In the genomic region with DNA sequence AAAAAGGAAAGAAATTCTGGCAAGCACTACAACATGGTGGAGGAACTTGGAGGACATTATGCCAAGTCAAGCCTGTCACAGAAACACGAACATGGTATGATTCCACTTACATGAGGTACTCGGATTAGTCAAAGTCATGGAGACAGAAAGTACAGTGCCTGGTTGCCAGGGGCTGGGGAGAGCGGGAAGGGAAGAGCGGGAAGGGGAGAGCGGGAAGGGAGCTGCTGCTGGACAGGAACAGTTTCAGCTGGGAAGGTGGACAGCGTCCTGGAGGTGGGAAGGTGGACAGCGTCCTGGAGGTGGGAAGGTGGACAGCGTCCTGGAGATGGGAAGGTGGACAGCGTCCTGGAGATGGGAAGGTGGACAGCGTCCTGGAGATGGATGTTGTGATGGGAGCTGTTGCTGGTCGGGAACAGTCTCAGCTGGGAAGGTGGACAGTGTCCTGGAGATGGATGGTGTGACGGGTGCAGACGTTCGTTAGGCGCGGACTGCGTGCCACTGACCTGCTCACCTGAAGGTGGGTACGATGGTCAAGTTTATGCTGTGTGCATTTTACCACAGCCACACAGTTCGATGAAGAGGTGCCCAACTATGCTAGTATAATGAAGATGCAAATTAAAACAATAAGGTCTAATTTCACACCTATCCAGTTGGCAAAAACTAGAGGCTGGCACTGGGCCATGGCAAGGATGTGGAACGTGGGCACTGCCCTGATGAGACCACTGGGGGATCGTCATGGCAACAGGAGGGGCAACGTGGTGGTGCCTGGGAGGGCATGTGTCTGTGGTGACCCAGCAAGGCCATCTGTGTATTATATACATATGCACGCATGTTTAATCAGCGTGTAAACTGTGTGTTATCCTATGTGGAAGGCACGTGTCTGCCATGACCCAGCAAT, we compare ENCODE assay signal across 26 cellular contexts.
A peak's percentile ranks its signal among the peaks of the same experiment; 100 is the strongest.
DNase-seq lines count a peak whose midpoint lies in the region; ATAC-seq, FAIRE-seq and TF ChIP-seq lines count a peak whose summit lies in the region.
"Had no signal": no experiment of that assay in that cellular context is flagged by ENCODE, and none has a peak within 500 bp of the region (broad histone marks: within the 10 kb centered on the region; RNA-seq: fewer than 3 reads in every experiment).

No MANE protein-coding gene starts in this region.

- H3K4me3 ChIP-seq in Peyer's patch (no peak overlapping the region), kidney (ENCODE audit: low read length in 2 of 2) (no peak overlapping the region)
- H3K4me3 ChIP-seq: GM12878, left lung, neural progenitor cell, smooth muscle cell, thyroid gland had no signal

- no peaks in the 10 kb centered on the region for H3K27me3 ChIP-seq in Peyer's patch
- H3K27me3 ChIP-seq: left lung, neural progenitor cell, thyroid gland had no signal

- no peak overlapping the region for H3K4me3 Mint-ChIP-seq in activated CD8-positive, alpha-beta memory T cell treated with anti-CD3 and anti-CD28 coated beads, Interleukin-2, amount 10 ng/mL, durations not matched to agents 7 days and 5 days
- H3K4me3 Mint-ChIP-seq: activated naive CD8-positive, alpha-beta T cell; activated T-cell treated with anti-CD3 and anti-CD28 coated beads, Interleukin-2, amount 50 U/mL, for 4 hours; neural progenitor cell; stimulated activated naive B cell treated with anti-CD40 and anti-IgM and Interleukin-4, amounts not matched to agents 10 μg/mL and 1 μg/mL and 100 μg/mL, for 72 hours had no signal

- DNase-seq in activated CD8-positive, alpha-beta memory T cell treated with anti-CD3 and anti-CD28 coated beads, Interleukin-2, amount 50 U/mL, for 4 hours = peak; percentile 1
- DNase-seq in activated CD8-positive, alpha-beta memory T cell treated with anti-CD3 and anti-CD28 coated beads, Interleukin-2, amount 10 ng/mL, durations not matched to agents 7 days and 5 days = no peak
- DNase-seq in Peyer's patch = peak in 2 of 3 donors; percentile 37 to 43
- peak; percentile 52 for DNase-seq in kidney
- DNase-seq in substantia nigra (lab: John Stamatoyannopoulos, UW) = peak in 1 of 49 donors; percentile 56
- DNase-seq in middle frontal gyrus (ENCODE audit: extremely low spot score, low spot score) = no peak
- no peak for DNase-seq in germinal center (ENCODE audit: low spot score)
- DNase-seq in amygdala (lab: John Stamatoyannopoulos, UW) = no peak
- DNase-seq: 8988T; activated T-cell treated with anti-CD3 and anti-CD28 coated beads, Interleukin-2, amount 50 U/mL, for 4 hours; DMS79 treated with DMSO at 0.1 percent for 48 hours; Kasumi-1; NCI-H1048; NCI-H1930; NCI-H226; NCI-H82; stimulated activated CD4-positive, alpha-beta T cell treated with anti-CD3 and anti-CD28 coated beads, Interleukin-2, amount 100 ng/mL, for 48 hours; stimulated activated naive B cell treated with anti-CD40 and anti-IgM and Interleukin-4, amounts not matched to agents 10 μg/mL and 1 μg/mL and 100 μg/mL, for 72 hours; thyroid gland had no signal

- H3K4me1 Mint-ChIP-seq in activated CD8-positive, alpha-beta memory T cell treated with anti-CD3 and anti-CD28 coated beads, Interleukin-2, amount 10 ng/mL, durations not matched to agents 7 days and 5 days = peaks cover 15% of the 10 kb centered on the region

- H3K4me1 ChIP-seq in Peyer's patch = no peaks in the 10 kb centered on the region
- H3K4me1 ChIP-seq in kidney (ENCODE audit: control insufficient read depth in 1 of 2, insufficient read depth in 1 of 2, low read depth in 1 of 2, low read length in 2 of 2) = peaks cover 4% of the 10 kb centered on the region in 2 donors
- H3K4me1 ChIP-seq: neural progenitor cell, thyroid gland had no signal

- no peaks in the 10 kb centered on the region for H3K27me3 Mint-ChIP-seq in activated CD8-positive, alpha-beta memory T cell treated with anti-CD3 and anti-CD28 coated beads, Interleukin-2, amount 10 ng/mL, durations not matched to agents 7 days and 5 days
- H3K27me3 Mint-ChIP-seq: activated naive CD8-positive, alpha-beta T cell; stimulated activated naive B cell treated with anti-CD40 and anti-IgM and Interleukin-4, amounts not matched to agents 10 μg/mL and 1 μg/mL and 100 μg/mL, for 72 hours had no signal

- no peak for ATAC-seq in activated CD8-positive, alpha-beta memory T cell treated with anti-CD3 and anti-CD28 coated beads, Interleukin-2, amount 10 ng/mL, durations not matched to agents 7 days and 5 days
- ATAC-seq: activated T-cell treated with anti-CD3 and anti-CD28 coated beads, Interleukin-2, amount 50 U/mL, for 4 hours; GM12878; left lung; stimulated activated naive B cell treated with anti-CD40 and anti-IgM and Interleukin-4, amounts not matched to agents 10 μg/mL and 1 μg/mL and 100 μg/mL, for 72 hours had no signal

- H3K36me3 Mint-ChIP-seq in activated CD8-positive, alpha-beta memory T cell treated with anti-CD3 and anti-CD28 coated beads, Interleukin-2, amount 10 ng/mL, durations not matched to agents 7 days and 5 days = no peaks in the 10 kb centered on the region
- H3K36me3 Mint-ChIP-seq: activated naive CD8-positive, alpha-beta T cell had no signal

- no peak overlapping the region for H3K9ac ChIP-seq in kidney (ENCODE audit: low read length in 2 of 2)
- H3K9ac ChIP-seq: neural progenitor cell had no signal

- TF ChIP-seq CTCF in Peyer's patch (IDR thresholded peaks at IDR 0.05) (no peak), kidney (IDR thresholded peaks at IDR 0.05; ENCODE audit: borderline replicate concordance, extremely low read depth, insufficient read depth) (no peak)

- no peak for TF ChIP-seq POLR2A in Peyer's patch (IDR thresholded peaks at IDR 0.05)

- H3K27ac ChIP-seq in Peyer's patch (no peak overlapping the region), kidney (ENCODE audit: low read depth in 2 of 2, low read length in 2 of 2) (no peak overlapping the region), substantia nigra (ENCODE audit: low read depth, low read length, poor library complexity, severe bottlenecking) (peak overlapping the region; percentile 99)
- H3K27ac ChIP-seq: left lung, neural progenitor cell, thyroid gland had no signal

- no peak for FAIRE-seq in kidney (lab: Jason Lieb, UNC)
- FAIRE-seq: colon, GM12878, GM19239 had no signal

- no peaks in the 10 kb centered on the region for H3K36me3 ChIP-seq in Peyer's patch
- no peaks in the 10 kb centered on the region for H3K36me3 ChIP-seq in kidney (ENCODE audit: control insufficient read depth in 1 of 2, insufficient read depth in 2 of 2, low read length in 2 of 2)
- H3K36me3 ChIP-seq: left lung, neural progenitor cell, thyroid gland had no signal

- H3K9me3 ChIP-seq in Peyer's patch (no peaks in the 10 kb centered on the region), kidney (ENCODE audit: control insufficient read depth in 1 of 2, low read length in 2 of 2) (no peaks in the 10 kb centered on the region)
- H3K9me3 ChIP-seq: left lung, thyroid gland had no signal

- no peaks in the 10 kb centered on the region for H3K9me3 Mint-ChIP-seq in activated CD8-positive, alpha-beta memory T cell treated with anti-CD3 and anti-CD28 coated beads, Interleukin-2, amount 10 ng/mL, durations not matched to agents 7 days and 5 days (ENCODE audit: low read depth)
- H3K9me3 Mint-ChIP-seq: activated T-cell treated with anti-CD3 and anti-CD28 coated beads, Interleukin-2, amount 50 U/mL, for 4 hours; stimulated activated naive B cell treated with anti-CD40 and anti-IgM and Interleukin-4, amounts not matched to agents 10 μg/mL and 1 μg/mL and 100 μg/mL, for 72 hours had no signal

- CTCF ChIA-PET in activated CD8-positive, alpha-beta memory T cell treated with anti-CD3 and anti-CD28 coated beads, Interleukin-2, amount 10 ng/mL, durations not matched to agents 7 days and 5 days (lab: Charles Lee) = no interaction called here

- H3K27ac Mint-ChIP-seq in activated CD8-positive, alpha-beta memory T cell treated with anti-CD3 and anti-CD28 coated beads, Interleukin-2, amount 10 ng/mL, durations not matched to agents 7 days and 5 days = no peak overlapping the region
- H3K27ac Mint-ChIP-seq: activated naive CD8-positive, alpha-beta T cell; stimulated activated naive B cell treated with anti-CD40 and anti-IgM and Interleukin-4, amounts not matched to agents 10 μg/mL and 1 μg/mL and 100 μg/mL, for 72 hours had no signal

- intact Hi-C loops in kidney (cut with DNase I) = no loop called here

Comparison
In these comparisons a context has a peak if more than half of its experiments do, and no peak if none do; other contexts are left out.
1. DNase-seq: peak in activated CD8-positive, alpha-beta memory T cell treated with anti-CD3 and anti-CD28 coated beads, Interleukin-2, amount 50 U/mL, for 4 hours (single experiment), Peyer's patch (2 of 3) and kidney (single experiment); none in activated CD8-positive, alpha-beta memory T cell treated with anti-CD3 and anti-CD28 coated beads, Interleukin-2, amount 10 ng/mL, durations not matched to agents 7 days and 5 days (single experiment), middle frontal gyrus (single experiment), germinal center (single experiment) and amygdala (0 of 56).